19 cellular contexts compared by ENCODE assay signal in the genomic region with DNA sequence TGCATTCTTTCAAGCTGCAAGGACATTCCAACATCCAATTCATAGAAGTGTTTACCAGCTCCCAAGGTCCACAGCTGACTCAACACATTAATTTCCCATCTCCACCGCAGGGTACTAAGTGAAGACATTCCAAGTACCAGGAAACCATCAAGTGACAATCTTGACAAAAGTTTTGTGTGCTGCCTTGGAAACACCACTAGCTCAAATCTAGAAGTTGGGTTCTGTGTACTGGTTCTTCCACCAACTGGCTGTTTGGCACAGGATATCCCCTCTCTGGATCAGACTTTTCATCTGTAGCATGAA. TPM values are rescaled to one million over a fixed set of nuclear protein-coding genes. Genes with fewer than 3 reads are reported as not detected.
DNase-seq lines count a peak whose midpoint lies in the region; ATAC-seq and TF ChIP-seq lines count a peak whose summit lies in the region.
"Had no signal": no experiment of that assay in that cellular context is flagged by ENCODE, and none has a peak within 500 bp of the region (broad histone marks: within the 10 kb centered on the region; RNA-seq: fewer than 3 reads in every experiment).

No MANE protein-coding gene starts in this region.

- no peak overlapping the region for H2AK9ac ChIP-seq in IMR-90 (replicated peaks; ENCODE audit: low read depth, low read length, poor library complexity)

- no peaks in the 10 kb centered on the region for H3K4me1 Mint-ChIP-seq in T-helper 2 cell treated with Interferon-gamma antibody and Interleukin-4, amounts not matched to agents 5 μg/mL and 100 μg/mL, for 36 hours (ENCODE audit: low read depth)

- CTCF ChIA-PET in IMR-90 (lab: Yijun Ruan, JAX) = interaction anchor here (1.0 kb wide), 1 partner anchor 11 kb away, joined by 3 read pairs; no protein-coding TSS in a partner anchor

- no TSS peak for BruUV-seq in IMR-90 (replicated peaks; lab: Mats Ljungman, UMichigan)

- DNase-seq in IMR-90 = no peak
- DNase-seq in astrocyte of the spinal cord (ENCODE audit: low read depth, low spot score) = peak; percentile 41
- DNase-seq in left lung = no peak
- DNase-seq in upper lobe of right lung = no peak
- no peak for DNase-seq in T-helper 2 cell treated with Interferon-gamma antibody and Interleukin-4, amounts not matched to agents 5 μg/mL and 100 μg/mL, for 36 hours (ENCODE audit: low spot score)
- no peak for DNase-seq in stimulated activated CD4-positive, alpha-beta T cell treated with anti-CD3 and anti-CD28 coated beads, Interleukin-15, amount 100 ng/mL, for 24 hours
- DNase-seq in NCI-H2196 treated with DMSO at 0.1 percent for 48 hours (lab: John Stamatoyannopoulos, UW; ENCODE audit: unreplicated experiment) = no peak
- DNase-seq: ACHN; BE2C; CD4-positive, CD25-positive, alpha-beta regulatory T cell; COR-L47; DMS 273 treated with DMSO at 0.1 percent for 48 hours; HCEC 1CT; NCI-H1417; NCI-H187; NCI-H526; PC-3; SJCRH30 had no signal

- no peaks in the 10 kb centered on the region; the same call in 1 of the 2 replicates for H3K4me1 ChIP-seq in IMR-90 (ENCODE audit: control insufficient read depth, insufficient read depth, low read length)
- no peaks in the 10 kb centered on the region for H3K4me1 ChIP-seq in left lung
- no peaks in the 10 kb centered on the region for H3K4me1 ChIP-seq in upper lobe of right lung
- H3K4me1 ChIP-seq: BE2C, SJCRH30 had no signal

- H3K4me3 Mint-ChIP-seq in T-helper 2 cell treated with Interferon-gamma antibody and Interleukin-4, amounts not matched to agents 5 μg/mL and 100 μg/mL, for 36 hours = no peak overlapping the region
- H3K4me3 Mint-ChIP-seq: CD4-positive, CD25-positive, alpha-beta regulatory T cell had no signal

- H3K4ac ChIP-seq in IMR-90 (ENCODE audit: low read depth, low read length) = peak overlapping the region; percentile 46; the same call in 1 of the 2 replicates

- no peaks in the 10 kb centered on the region for H3K36me3 ChIP-seq in IMR-90 (ENCODE audit: control insufficient read depth, insufficient read depth, low read length)
- no peaks in the 10 kb centered on the region for H3K36me3 ChIP-seq in left lung
- H3K36me3 ChIP-seq in upper lobe of right lung = no peaks in the 10 kb centered on the region
- H3K36me3 ChIP-seq: BE2C, SJCRH30 had no signal

- H2BK5ac ChIP-seq in IMR-90 (ENCODE audit: low read depth, low read length, poor library complexity, severe bottlenecking) = no peak overlapping the region

- H3K14ac ChIP-seq in IMR-90 (replicated peaks; ENCODE audit: low read depth, low read length) = no peak overlapping the region

- H4K91ac ChIP-seq in IMR-90 (ENCODE audit: insufficient read depth, low read depth, low read length) = peak overlapping the region; percentile 27; the same call in 1 of the 2 replicates

- no peak overlapping the region for H3K4me2 ChIP-seq in IMR-90 (ENCODE audit: low read depth, low read length)

- dilution Hi-C loops in IMR-90 (cut with HindIII; ENCODE audit: low sequenced_read_pairs, unreplicated experiment) = no loop called here

- H2AFZ ChIP-seq in IMR-90 (replicated peaks; ENCODE audit: low read length, poor library complexity) = no peak overlapping the region

- no CpG with 5 or more reads among the region's 1 CpG for WGBS in IMR-90 (ENCODE audit: extremely low coverage in 2 of 2, insufficient read length in 1 of 2), 2 experiments

- no peaks in the 10 kb centered on the region for H3K27me3 Mint-ChIP-seq in T-helper 2 cell treated with Interferon-gamma antibody and Interleukin-4, amounts not matched to agents 5 μg/mL and 100 μg/mL, for 36 hours (ENCODE audit: low read depth)
- H3K27me3 Mint-ChIP-seq: CD4-positive, CD25-positive, alpha-beta regulatory T cell had no signal

- H3K9me3 ChIP-seq in IMR-90 (ENCODE audit: control insufficient read depth, insufficient read depth, low read length) = no peaks in the 10 kb centered on the region
- no peaks in the 10 kb centered on the region for H3K9me3 ChIP-seq in left lung
- no peaks in the 10 kb centered on the region for H3K9me3 ChIP-seq in upper lobe of right lung
- H3K9me3 ChIP-seq: BE2C, SJCRH30 had no signal

- no peaks in the 10 kb centered on the region for H3K36me3 Mint-ChIP-seq in T-helper 2 cell treated with Interferon-gamma antibody and Interleukin-4, amounts not matched to agents 5 μg/mL and 100 μg/mL, for 36 hours (ENCODE audit: low read depth)
- H3K36me3 Mint-ChIP-seq: CD4-positive, CD25-positive, alpha-beta regulatory T cell had no signal

- H4K5ac ChIP-seq in IMR-90 (ENCODE audit: low read depth, low read length) = no peak overlapping the region; the same call in 1 of the 2 replicates

- H3K56ac ChIP-seq in IMR-90 (ENCODE audit: extremely low read depth, insufficient read depth, low read length) = no peak overlapping the region

- no peak overlapping the region for H3K23ac ChIP-seq in IMR-90 (ENCODE audit: low read depth, low read length)

- no peak for TF ChIP-seq RAD21 in IMR-90 (IDR thresholded peaks at IDR 0.05; ENCODE audit: low read length)

- no peak for TF ChIP-seq CTCF in IMR-90 (conservative IDR thresholded peaks at IDR 0.05; ENCODE audit: low read depth, low read length)
- TF ChIP-seq CTCF in astrocyte of the spinal cord (IDR thresholded peaks at IDR 0.05; ENCODE audit: low read depth, low read length) = no peak
- TF ChIP-seq CTCF in left lung (IDR thresholded peaks at IDR 0.05) = no peak
- TF ChIP-seq CTCF in upper lobe of right lung (IDR thresholded peaks at IDR 0.05) = no peak

- in situ Hi-C loops in IMR-90 (cut with MboI; ENCODE audit: low sequenced_read_pairs) = no loop called here
- in situ Hi-C loops in astrocyte of the spinal cord (cut with HindIII; ENCODE audit: low sequenced_read_pairs) = no loop called here

- no peak overlapping the region for H3K9ac ChIP-seq in IMR-90 (ENCODE audit: low read depth, low read length)

- H3K27me3 ChIP-seq in IMR-90 (ENCODE audit: control insufficient read depth, insufficient read depth, low read length) = no peaks in the 10 kb centered on the region
- no peaks in the 10 kb centered on the region for H3K27me3 ChIP-seq in left lung
- no peaks in the 10 kb centered on the region for H3K27me3 ChIP-seq in upper lobe of right lung
- H3K27me3 ChIP-seq: BE2C, SJCRH30 had no signal

- no peaks in the 10 kb centered on the region for H3K9me3 Mint-ChIP-seq in T-helper 2 cell treated with Interferon-gamma antibody and Interleukin-4, amounts not matched to agents 5 μg/mL and 100 μg/mL, for 36 hours

- H3K27ac ChIP-seq in IMR-90 (ENCODE audit: insufficient read depth, low read length) = no peak overlapping the region
- peak overlapping the region in 1 of 2 donors; percentile 20 for H3K27ac ChIP-seq in left lung
- H3K27ac ChIP-seq in upper lobe of right lung = no peak overlapping the region
- H3K27ac ChIP-seq: SJCRH30 had no signal

- no peak overlapping the region for H3K27ac Mint-ChIP-seq in T-helper 2 cell treated with Interferon-gamma antibody and Interleukin-4, amounts not matched to agents 5 μg/mL and 100 μg/mL, for 36 hours
- H3K27ac Mint-ChIP-seq: CD4-positive, CD25-positive, alpha-beta regulatory T cell had no signal

- intact Hi-C loops in IMR-90 (cut with micrococcal nuclease) = no loop called here
- intact Hi-C loops in left lung (cut with DNase I) = no loop called here
- intact Hi-C loops in upper lobe of right lung (cut with DNase I) = no loop called here

- no peaks in the 10 kb centered on the region for H4K20me1 ChIP-seq in IMR-90 (ENCODE audit: insufficient read depth, low read length)

- ATAC-seq in IMR-90 (ENCODE audit: low read depth) = no peak; the same call in 1 of the 2 replicates
- peak; percentile 87 for ATAC-seq in left lung
- peak; percentile 81 for ATAC-seq in upper lobe of right lung
- ATAC-seq: K562, PC-3 had no signal

- POLR2A ChIA-PET in IMR-90 (lab: Charles Lee; ENCODE audit: unreplicated experiment) = no interaction called here

- no peak overlapping the region for H4K8ac ChIP-seq in IMR-90 (ENCODE audit: low read depth in 2 of 2, low read length in 2 of 2)

- no peak overlapping the region for H3K4me3 ChIP-seq in IMR-90 (ENCODE audit: insufficient read depth, low read depth, low read length)
- H3K4me3 ChIP-seq in astrocyte of the spinal cord (ENCODE audit: low read depth, low read length) = no peak overlapping the region
- no peak overlapping the region for H3K4me3 ChIP-seq in left lung
- no peak overlapping the region for H3K4me3 ChIP-seq in upper lobe of right lung
- H3K4me3 ChIP-seq: K562, SJCRH30 had no signal

- no peak for TF ChIP-seq POLR2A in IMR-90 (IDR thresholded peaks at IDR 0.05; ENCODE audit: low read depth, low read length)

- H2BK20ac ChIP-seq in IMR-90 (ENCODE audit: low read depth, low read length) = no peak overlapping the region

- no peak overlapping the region for H2AK5ac ChIP-seq in IMR-90 (ENCODE audit: low read depth, low read length)

- H3K9me1 ChIP-seq in IMR-90 (ENCODE audit: insufficient read depth, low read length) = no peaks in the 10 kb centered on the region

- H3K18ac ChIP-seq in IMR-90 (ENCODE audit: low read depth, low read length) = no peak overlapping the region; the same call in 1 of the 2 replicates

- peak overlapping the region; percentile 3; the same call in 1 of the 2 replicates for H2BK120ac ChIP-seq in IMR-90 (ENCODE audit: low read depth, low read length)

- H2BK15ac ChIP-seq in IMR-90 (ENCODE audit: low read depth, low read length) = no peak overlapping the region; the same call in 2 of the 3 replicates

- no peaks in the 10 kb centered on the region for H3K79me1 ChIP-seq in IMR-90 (ENCODE audit: low read depth in 1 of 2, low read length in 2 of 2)

TF ChIP-seq in IMR-90, 13 proteins besides CTCF, POLR2A, EP300 and RAD21 (continues in another document):
- TF ChIP-seq CEBPB (IDR thresholded peaks at IDR 0.05; ENCODE audit: low read depth, low read length) = no peak
- TF ChIP-seq RFX5 (IDR thresholded peaks at IDR 0.05; ENCODE audit: low read depth, low read length) = no peak
- TF ChIP-seq, protein P1, sequence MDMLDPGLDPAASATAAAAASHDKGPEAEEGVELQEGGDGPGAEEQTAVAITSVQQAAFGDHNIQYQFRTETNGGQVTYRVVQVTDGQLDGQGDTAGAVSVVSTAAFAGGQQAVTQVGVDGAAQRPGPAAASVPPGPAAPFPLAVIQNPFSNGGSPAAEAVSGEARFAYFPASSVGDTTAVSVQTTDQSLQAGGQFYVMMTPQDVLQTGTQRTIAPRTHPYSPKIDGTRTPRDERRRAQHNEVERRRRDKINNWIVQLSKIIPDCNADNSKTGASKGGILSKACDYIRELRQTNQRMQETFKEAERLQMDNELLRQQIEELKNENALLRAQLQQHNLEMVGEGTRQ (IDR thresholded peaks at IDR 0.05; ENCODE audit: low read depth, low read length) = no peak
- TF ChIP-seq NFE2L2 (IDR thresholded peaks at IDR 0.05; ENCODE audit: low read depth, low read length) = no peak
- TF ChIP-seq RCOR1 (IDR thresholded peaks at IDR 0.05; ENCODE audit: insufficient replicate concordance, low read length) = no peak
- no peak for TF ChIP-seq BHLHE40 (IDR thresholded peaks at IDR 0.05; ENCODE audit: low read depth, low read length)
- TF ChIP-seq MAFK (IDR thresholded peaks at IDR 0.05; ENCODE audit: low read depth, low read length) = no peak
- no peak for TF ChIP-seq FOS (IDR thresholded peaks at IDR 0.05; ENCODE audit: low read depth, low read length)

RNA-seq across cellular contexts. Expression of a gene that starts 46.7 kb away (rescaled TPM):
- 204 and 224 TPM in 2 replicates for total RNA-seq in IMR-90 (2012; rRNA removed)
- polyA plus RNA-seq in IMR-90 (2012; rRNA removed) = 229 and 231 TPM in 2 replicates
- 120 and 337 TPM in 2 replicates for polyA plus RNA-seq in IMR-90 (2012; cell fraction: cytosol; rRNA removed)
- 410 and 708 TPM in 2 replicates for polyA plus RNA-seq in IMR-90 (2012; cell fraction: nucleus; rRNA removed; ENCODE audit: low replicate concordance)
- 10 to 100 TPM; 16.8 to 18.7 TPM for total RNA-seq in left lung
- total RNA-seq in upper lobe of right lung = 24.5 TPM
- total RNA-seq: CD4-positive, CD25-positive, alpha-beta regulatory T cell had no signal
- polyA plus RNA-seq: CD4-positive, CD25-positive, alpha-beta regulatory T cell; K562 had no signal
